ENCODE assay signal across 18 cellular contexts in genomic region chr3:185401319-185401955, GRCh38. TPM values are rescaled to one million over a fixed set of nuclear protein-coding genes. Genes with fewer than 3 reads are reported as not detected.
DNase-seq lines count a peak whose midpoint lies in the region; ATAC-seq, FAIRE-seq and TF ChIP-seq lines count a peak whose summit lies in the region.
"Had no signal": no experiment of that assay in that cellular context is flagged by ENCODE, and none has a peak within 500 bp of the region (broad histone marks: within the 10 kb centered on the region; RNA-seq: fewer than 3 reads in every experiment).

No MANE protein-coding gene starts in this region.

- POLR2A ChIA-PET in MCF 10A (lab: Yijun Ruan, JAX), result no interaction called here
- POLR2A ChIA-PET in endothelial cell of umbilical vein (lab: Charles Lee), result no interaction called here

- no peaks in the 10 kb centered on the region for H3K36me3 ChIP-seq in mammary epithelial cell (ENCODE audit: insufficient read depth, low read length)
- no peaks in the 10 kb centered on the region for H3K36me3 ChIP-seq in endothelial cell of umbilical vein (ENCODE audit: control insufficient read depth in 2 of 2, extremely low read depth in 1 of 2, insufficient read depth in 2 of 2, low read length in 2 of 2)
- no peaks in the 10 kb centered on the region for H3K36me3 ChIP-seq in left ventricle myocardium inferior
- H3K36me3 ChIP-seq: right atrium auricular region, thoracic aorta had no signal

- H3K27ac ChIP-seq in mammary epithelial cell (ENCODE audit: insufficient read depth, low read depth, low read length) (no peak overlapping the region), endothelial cell of umbilical vein (ENCODE audit: insufficient read depth, low read depth, low read length) (no peak overlapping the region), left ventricle myocardium inferior (replicated peaks) (no peak overlapping the region)
- H3K27ac ChIP-seq: right atrium auricular region, thoracic aorta had no signal

- intact Hi-C loops in MCF 10A (cut with micrococcal nuclease), result no loop called here
- intact Hi-C loops in mammary epithelial cell (cut with micrococcal nuclease), result no loop called here
- intact Hi-C loops in endothelial cell of umbilical vein (cut with micrococcal nuclease), result no loop called here
- intact Hi-C loops in left ventricle myocardium inferior (cut with micrococcal nuclease), result no loop called here

- H3K79me2 ChIP-seq in mammary epithelial cell (ENCODE audit: insufficient read depth, low read length), result no peaks in the 10 kb centered on the region
- no peaks in the 10 kb centered on the region for H3K79me2 ChIP-seq in endothelial cell of umbilical vein (ENCODE audit: control insufficient read depth, insufficient read depth, low read length)

- CTCF ChIA-PET in MCF 10A (lab: Yijun Ruan, JAX), result interaction anchor here (1.1 kb wide), 1 partner anchor 60 kb away, joined by 4 read pairs; no protein-coding TSS in a partner anchor
- CTCF ChIA-PET in mammary epithelial cell (lab: Charles Lee; ENCODE audit: low non-redundant PET), result no interaction called here
- CTCF ChIA-PET in endothelial cell of umbilical vein (lab: Charles Lee), result no interaction called here

- no peaks in the 10 kb centered on the region for H4K20me1 ChIP-seq in mammary epithelial cell (ENCODE audit: insufficient read depth, low read length)
- H4K20me1 ChIP-seq in endothelial cell of umbilical vein (replicated peaks; ENCODE audit: control insufficient read depth, extremely low read depth, insufficient read depth, low read length), result no peaks in the 10 kb centered on the region

- in situ Hi-C loops in mammary epithelial cell (cut with MboI; ENCODE audit: low sequenced_read_pairs in 2 of 2), result no loop called here

- ATAC-seq in stimulated activated naive CD8-positive, alpha-beta T cell treated with anti-CD3 and anti-CD28 coated beads, Interleukin-15, Interleukin-2, amounts not matched to agents 100 U/mL and 50 U/mL, for 24 hours, result no peak
- ATAC-seq: CD8-positive, alpha-beta T cell; T-cell had no signal

- H3K9me1 ChIP-seq in endothelial cell of umbilical vein (replicated peaks; ENCODE audit: control insufficient read depth, extremely low read depth, insufficient read depth, low read length), result no peaks in the 10 kb centered on the region

- no peak for FAIRE-seq in endothelial cell of umbilical vein (lab: Jason Lieb, UNC)

- H3K9me3 ChIP-seq in mammary epithelial cell (replicated peaks; ENCODE audit: insufficient read depth, low read length) (no peaks in the 10 kb centered on the region), endothelial cell of umbilical vein (replicated peaks; ENCODE audit: control insufficient read depth, insufficient read depth, low read length) (no peaks in the 10 kb centered on the region), left ventricle myocardium inferior (replicated peaks) (no peaks in the 10 kb centered on the region)
- H3K9me3 ChIP-seq: right atrium auricular region, thoracic aorta had no signal

- 51% methylated on average over 7 of the region's 7 CpGs for WGBS in mammary epithelial cell (ENCODE audit: low coverage, missing lambda C conversion rate)

- BruUV-seq in MCF 10A (replicated peaks; lab: Mats Ljungman, UMichigan), result no TSS peak
- no TSS peak for BruUV-seq in mammary epithelial cell (replicated peaks; lab: Mats Ljungman, UMichigan)
- BruUV-seq in endothelial cell of umbilical vein (replicated peaks; lab: Mats Ljungman, UMichigan), result no TSS peak

- no peak overlapping the region for H3K4me2 ChIP-seq in mammary epithelial cell (ENCODE audit: insufficient read depth, low read depth, low read length)
- no peak overlapping the region for H3K4me2 ChIP-seq in endothelial cell of umbilical vein (ENCODE audit: insufficient read depth, low read length)

- no peaks in the 10 kb centered on the region for H3K4me1 Mint-ChIP-seq in MCF 10A (ENCODE audit: insufficient read depth, unreplicated experiment)
- H3K4me1 Mint-ChIP-seq: T-cell had no signal

- no peak overlapping the region for H2AFZ ChIP-seq in mammary epithelial cell (ENCODE audit: low read depth, low read length)
- H2AFZ ChIP-seq in endothelial cell of umbilical vein (ENCODE audit: low read depth, low read length), result no peak overlapping the region

- no peak overlapping the region for H3K9ac ChIP-seq in mammary epithelial cell (ENCODE audit: insufficient read depth, low read length)
- no peak overlapping the region for H3K9ac ChIP-seq in endothelial cell of umbilical vein (replicated peaks; ENCODE audit: extremely low read depth, insufficient read depth, low read length)

- dilution Hi-C loops in mammary epithelial cell (cut with HindIII; ENCODE audit: low sequenced_read_pairs) (no loop called here), endothelial cell of umbilical vein (cut with MboI; ENCODE audit: extremely low pct_ligation_motif_present, low sequenced_read_pairs) (no loop called here)

- H3K27ac Mint-ChIP-seq in MCF 10A (ENCODE audit: low read depth, unreplicated experiment), result no peak overlapping the region
- H3K27ac Mint-ChIP-seq: CD8-positive, alpha-beta T cell; dendritic cell treated with granulocyte-macrophage colony-stimulating factor and Interleukin-4, amounts not matched to agents 40 ng/mL and 50 ng/mL, for 4 days; T-cell had no signal

- H3K27me3 Mint-ChIP-seq in MCF 10A (ENCODE audit: insufficient read depth, unreplicated experiment), result no peaks in the 10 kb centered on the region
- H3K27me3 Mint-ChIP-seq: brain; dendritic cell treated with granulocyte-macrophage colony-stimulating factor and Interleukin-4, amounts not matched to agents 40 ng/mL and 50 ng/mL, for 4 days had no signal

- no peak overlapping the region for H3K4me3 Mint-ChIP-seq in MCF 10A (ENCODE audit: unreplicated experiment)
- H3K4me3 Mint-ChIP-seq: CD8-positive, alpha-beta T cell; dendritic cell treated with granulocyte-macrophage colony-stimulating factor and Interleukin-4, amounts not matched to agents 40 ng/mL and 50 ng/mL, for 4 days; T-cell had no signal

- H3K27me3 ChIP-seq in mammary epithelial cell (ENCODE audit: insufficient read depth, low read length) (no peaks in the 10 kb centered on the region), endothelial cell of umbilical vein (ENCODE audit: control insufficient read depth in 2 of 2, insufficient read depth in 2 of 2, low read length in 2 of 2) (no peaks in the 10 kb centered on the region), left ventricle myocardium inferior (ENCODE audit: low read depth) (no peaks in the 10 kb centered on the region)
- H3K27me3 ChIP-seq: right atrium auricular region had no signal

- TF ChIP-seq POLR2A in endothelial cell of umbilical vein (IDR thresholded peaks at IDR 0.05; ENCODE audit: low read depth, low read length), result no peak

- H3K36me3 Mint-ChIP-seq in MCF 10A (ENCODE audit: insufficient read depth, unreplicated experiment), result no peaks in the 10 kb centered on the region
- H3K36me3 Mint-ChIP-seq: brain; CD8-positive, alpha-beta T cell; T-cell had no signal

- DNase-seq in MCF 10A (ENCODE audit: unreplicated experiment) (peak; percentile 36), mammary epithelial cell (no peak), NCI-H524 treated with DMSO at 0.1 percent for 48 hours (lab: John Stamatoyannopoulos, UW) (peak; percentile 91), endothelial cell of umbilical vein (ENCODE audit: low read depth, low spot score) (peak; percentile 17), left ventricle myocardium inferior (no peak), Ammon's horn (ENCODE audit: low spot score) (no peak), amygdala (lab: John Stamatoyannopoulos, UW) (no peak)
- DNase-seq in stimulated activated naive CD8-positive, alpha-beta T cell treated with anti-CD3 and anti-CD28 coated beads, Interleukin-15, Interleukin-2, amounts not matched to agents 100 U/mL and 50 U/mL, for 24 hours, result no peak
- DNase-seq: activated CD4-positive, CD25-positive, alpha-beta regulatory T cell; activated gamma-delta T cell treated with Interleukin-2 at 50 U/mL for 16 hours; CD8-positive, alpha-beta T cell; mesenchymal stem cell; NCI-H226; T-cell had no signal

- H3K9me3 Mint-ChIP-seq in MCF 10A (ENCODE audit: unreplicated experiment), result no peaks in the 10 kb centered on the region
- H3K9me3 Mint-ChIP-seq: brain; CD8-positive, alpha-beta T cell; dendritic cell treated with granulocyte-macrophage colony-stimulating factor and Interleukin-4, amounts not matched to agents 40 ng/mL and 50 ng/mL, for 4 days; T-cell had no signal

- H3K4me3 ChIP-seq in mammary epithelial cell (replicated peaks in 1 of 3; ENCODE audit: insufficient read depth in 1 of 3, low read depth in 2 of 3, low read length in 3 of 3) (no peak overlapping the region), endothelial cell of umbilical vein (replicated peaks in 1 of 3; ENCODE audit: insufficient read depth in 1 of 3, low read depth in 1 of 3, low read length in 3 of 3) (no peak overlapping the region), left ventricle myocardium inferior (no peak overlapping the region)
- H3K4me3 ChIP-seq: right atrium auricular region, thoracic aorta had no signal

- H3K4me1 ChIP-seq in mammary epithelial cell (ENCODE audit: insufficient read depth, low read length) (no peaks in the 10 kb centered on the region), endothelial cell of umbilical vein (ENCODE audit: control insufficient read depth, extremely low read depth, insufficient read depth, low read length) (no peaks in the 10 kb centered on the region), left ventricle myocardium inferior (peaks cover 17% of the 10 kb centered on the region)

- TF ChIP-seq CTCF in MCF 10A (IDR thresholded peaks at IDR 0.05; ENCODE audit: unreplicated experiment) (no peak), mammary epithelial cell (conservative IDR thresholded peaks at IDR 0.05 in 1 of 2, IDR thresholded peaks at IDR 0.05 in 1 of 2; ENCODE audit: extremely low read depth in 1 of 2, insufficient read depth in 1 of 2, low read depth in 1 of 2, low read length in 2 of 2) (no peak), endothelial cell of umbilical vein (IDR thresholded peaks at IDR 0.05; ENCODE audit: extremely low read depth in 1 of 2, insufficient read depth in 1 of 2, low read depth in 1 of 2, low read length in 2 of 2) (no peak), left ventricle myocardium inferior (IDR thresholded peaks at IDR 0.05; ENCODE audit: borderline replicate concordance) (no peak)

TF ChIP-seq in endothelial cell of umbilical vein, 7 proteins besides CTCF, POLR2A, EP300 and RAD21 (continues in another document):
- TF ChIP-seq EZH2 (IDR thresholded peaks at IDR 0.05; ENCODE audit: borderline replicate concordance, low read depth, low read length, severe bottlenecking), result no peak

RNA-seq across cellular contexts. Expression of gene MAP3K13, which starts 38.5 kb away (rescaled TPM):
- 15.8 and 23.7 TPM in 2 replicates for total RNA-seq in MCF 10A (2022)
- 10 to 100 TPM; 21.5 to 28.8 TPM for total RNA-seq in mammary epithelial cell
- polyA plus RNA-seq in mammary epithelial cell, result 11.7 TPM
- polyA minus RNA-seq in mammary epithelial cell, result 5.1 TPM
- 15.4 and 20.2 TPM in 2 replicates for total RNA-seq in endothelial cell of umbilical vein
- polyA plus RNA-seq in endothelial cell of umbilical vein, result 4.4 and 6.2 TPM in 2 replicates
- polyA plus RNA-seq in endothelial cell of umbilical vein (2011; cell fraction: cytosol; rRNA removed), result 10.6 and 10.7 TPM in 2 replicates
- 4.6 and 5.3 TPM in 2 replicates for polyA plus RNA-seq in endothelial cell of umbilical vein (2011; cell fraction: nucleus; rRNA removed)
- 19.7 and 20.0 TPM in 2 replicates for polyA plus RNA-seq in endothelial cell of umbilical vein (2012)
- 10.8 and 20.6 TPM in 2 replicates for polyA minus RNA-seq in endothelial cell of umbilical vein
- 5.6 TPM for polyA minus RNA-seq in endothelial cell of umbilical vein (2011; cell fraction: cytosol; rRNA and poly(A)+ RNA removed)
- polyA minus RNA-seq in endothelial cell of umbilical vein (2011; cell fraction: nucleus; rRNA and poly(A)+ RNA removed), result 7.7 and 7.9 TPM in 2 replicates
- 8.4 TPM for total RNA-seq in left ventricle myocardium inferior

Comparison
In these comparisons a context has a peak if more than half of its experiments do, and no peak if none do; other contexts are left out.
1. DNase-seq: peak in MCF 10A (single experiment), NCI-H524 treated with DMSO at 0.1 percent for 48 hours (single experiment) and endothelial cell of umbilical vein (single experiment); none in mammary epithelial cell (single experiment), left ventricle myocardium inferior (single experiment), stimulated activated naive CD8-positive, alpha-beta T cell treated with anti-CD3 and anti-CD28 coated beads, Interleukin-15, Interleukin-2, amounts not matched to agents 100 U/mL and 50 U/mL, for 24 hours (single experiment), Ammon's horn (single experiment) and amygdala (0 of 56).